1 cellular context compared by ENCODE assay signal in genomic region chr5:170681013-170681433, GRCh38.
TF ChIP-seq lines count a peak whose summit lies in the region.

No MANE protein-coding gene starts in this region.

TF ChIP-seq in SK-N-SH, 30 proteins besides CTCF, POLR2A, EP300 and RAD21 (continued from another document):
- TF ChIP-seq TEAD4 (IDR thresholded peaks at IDR 0.05; ENCODE audit: borderline replicate concordance, insufficient read depth), result no peak
- TF ChIP-seq MXI1 (IDR thresholded peaks at IDR 0.05; ENCODE audit: low read depth, low read length), result peak; percentile 81
